In the genomic region with DNA sequence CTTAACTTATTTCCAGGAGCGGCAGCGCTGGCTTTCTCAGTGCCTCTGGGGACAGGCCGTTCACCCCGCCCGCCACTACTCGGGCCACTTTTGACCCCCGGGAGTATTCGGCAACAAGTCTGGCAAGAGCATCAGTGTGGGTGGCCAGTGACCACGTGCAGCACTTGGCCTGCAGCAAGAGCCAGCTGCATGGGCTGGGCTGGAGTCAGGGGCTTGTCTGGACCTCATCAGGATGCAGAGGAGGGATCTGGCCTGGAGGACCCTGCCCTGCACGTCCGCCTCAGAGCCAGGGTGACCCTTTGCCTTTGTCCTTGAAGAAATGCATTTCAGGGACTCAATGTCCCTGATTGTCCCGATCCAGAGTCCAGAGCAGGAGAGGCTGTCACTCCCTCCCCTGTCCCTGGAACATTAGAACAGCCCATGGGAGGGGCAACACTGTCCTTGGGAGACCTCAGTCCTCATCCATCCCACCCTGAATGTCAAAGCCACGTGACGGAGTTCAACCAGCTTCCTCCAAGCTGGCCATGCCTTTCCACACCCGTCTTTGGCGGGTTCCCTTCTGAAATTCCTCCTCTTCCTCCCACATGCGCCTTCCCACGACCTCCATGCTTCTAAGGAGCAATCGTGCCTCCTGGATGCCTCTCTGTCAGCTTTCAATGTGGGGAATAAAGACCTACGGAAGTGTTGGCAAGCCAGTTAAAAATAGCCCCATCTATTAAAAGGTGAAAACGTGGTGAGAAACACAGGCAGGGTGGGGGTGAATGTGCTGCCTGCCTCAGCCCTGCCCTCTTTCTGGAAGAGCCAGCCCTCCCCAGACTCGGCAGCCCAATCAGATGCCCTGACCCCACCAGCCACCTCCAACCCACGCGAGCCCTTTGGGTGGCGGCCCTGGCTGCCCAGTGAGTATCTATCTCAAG, we compare ENCODE assay signal across 23 cellular contexts.
A peak's percentile ranks its signal among the peaks of the same experiment; 100 is the strongest.
DNase-seq lines count a peak whose midpoint lies in the region; ATAC-seq and TF ChIP-seq lines count a peak whose summit lies in the region.
"Had no signal": no experiment of that assay in that cellular context is flagged by ENCODE, and none has a peak within 500 bp of the region (broad histone marks: within the 10 kb centered on the region; RNA-seq: fewer than 3 reads in every experiment).

No MANE protein-coding gene starts in this region.

- H3K36me3 Mint-ChIP-seq in activated naive CD8-positive, alpha-beta T cell treated with anti-CD3 and anti-CD28 coated beads for 36 hours: no peaks in the 10 kb centered on the region
- H3K36me3 Mint-ChIP-seq: activated CD4-positive, alpha-beta memory T cell treated with anti-CD3 and anti-CD28 coated beads for 36 hours; natural killer cell treated with Interleukin-12 subunit alpha and Interleukin-12 subunit beta and Interleukin-15 and Interleukin-18, amount 100 ng/mL, for 72 hours had no signal

- no peaks in the 10 kb centered on the region for H3K79me1 ChIP-seq in mesendoderm (ENCODE audit: low read length)

- H3K18ac ChIP-seq in mesendoderm (ENCODE audit: low read length): no peak overlapping the region

- H3K27me3 Mint-ChIP-seq in activated naive CD8-positive, alpha-beta T cell treated with anti-CD3 and anti-CD28 coated beads for 36 hours: peaks cover 6% of the 10 kb centered on the region
- H3K27me3 Mint-ChIP-seq: activated CD4-positive, alpha-beta memory T cell treated with anti-CD3 and anti-CD28 coated beads for 36 hours; stimulated activated naive CD8-positive, alpha-beta T cell treated with anti-CD3 and anti-CD28 coated beads, Interleukin-15, amount 100 ng/mL, for 72 hours had no signal

- H3K27me3 ChIP-seq in right atrium auricular region: no peaks in the 10 kb centered on the region
- H3K27me3 ChIP-seq in mesendoderm (ENCODE audit: insufficient read depth, low read length, poor library complexity): no peaks in the 10 kb centered on the region

- intact Hi-C loops in Right ventricle myocardium inferior (cut with DNase I): no loop called here
- intact Hi-C loops in head of caudate nucleus (cut with DNase I): no loop called here

- no peaks in the 10 kb centered on the region for H3K36me3 ChIP-seq in right atrium auricular region
- no peaks in the 10 kb centered on the region for H3K36me3 ChIP-seq in mesendoderm (ENCODE audit: control insufficient read depth, insufficient read depth, low read length)
- H3K36me3 ChIP-seq: sigmoid colon, transverse colon had no signal

- H3K4me3 ChIP-seq in right atrium auricular region (no peak overlapping the region), mesendoderm (ENCODE audit: low read length) (no peak overlapping the region)
- H3K4me3 ChIP-seq: sigmoid colon, transverse colon had no signal

- ATAC-seq in Right ventricle myocardium inferior (peak; percentile 51), HG03025 (IDR thresholded peaks at IDR 0.05; ENCODE audit: low FRiP score, unreplicated experiment) (no peak), HG02840 (IDR thresholded peaks at IDR 0.05; ENCODE audit: low FRiP score, unreplicated experiment) (no peak)
- ATAC-seq: activated CD4-positive, CD25-positive, alpha-beta regulatory T cell treated with anti-CD3 and anti-CD28 coated beads, Interleukin-2, amount 50 U/mL, for 24 hours; natural killer cell treated with Interleukin-12 subunit alpha and Interleukin-12 subunit beta and Interleukin-15 and Interleukin-18, amount 100 ng/mL, for 72 hours; stimulated activated naive CD8-positive, alpha-beta T cell treated with anti-CD3 and anti-CD28 coated beads, Interleukin-15, amount 100 ng/mL, for 72 hours had no signal

- no peaks in the 10 kb centered on the region for H3K9me3 ChIP-seq in right atrium auricular region
- H3K9me3 ChIP-seq: sigmoid colon, transverse colon had no signal

- no peaks in the 10 kb centered on the region for H3K4me1 Mint-ChIP-seq in activated naive CD8-positive, alpha-beta T cell treated with anti-CD3 and anti-CD28 coated beads for 36 hours
- H3K4me1 Mint-ChIP-seq: stimulated activated naive CD8-positive, alpha-beta T cell treated with anti-CD3 and anti-CD28 coated beads, Interleukin-15, amount 100 ng/mL, for 72 hours had no signal

- DNase-seq in Right ventricle myocardium inferior (ENCODE audit: missing footprints) (no peak), right atrium auricular region (ENCODE audit: low spot score) (no peak), head of caudate nucleus (peak in 38 of 42 donors; percentile 19 to 89 (median 61)), mesendoderm (peak; percentile 53), ureter (ENCODE audit: low spot score) (peak; percentile 47)
- no peak for DNase-seq in activated naive CD8-positive, alpha-beta T cell treated with anti-CD3 and anti-CD28 coated beads for 36 hours
- DNase-seq: activated CD4-positive, alpha-beta memory T cell treated with anti-CD3 and anti-CD28 coated beads for 36 hours; activated effector memory CD4-positive, alpha-beta T cell treated with Interleukin-2 at 50 U/mL for 16 hours; AML-193; effector CD8-positive, alpha-beta T cell; foreskin fibroblast; GDM1; NCI-H524; NK-92 treated with Interleukin-12 subunit alpha and Interleukin-12 subunit beta, amount 100 ng/mL, for 24 hours; sigmoid colon; stimulated activated naive CD8-positive, alpha-beta T cell treated with anti-CD3 and anti-CD28 coated beads, Interleukin-15, amount 100 ng/mL, for 72 hours; T-helper 1 cell; transverse colon had no signal

- H4K5ac ChIP-seq in mesendoderm (ENCODE audit: low read length): no peak overlapping the region

- no peaks in the 10 kb centered on the region for H3K79me2 ChIP-seq in mesendoderm (ENCODE audit: control insufficient read depth, insufficient read depth, low read length)
- H3K79me2 ChIP-seq: parathyroid adenoma had no signal

- H3K27ac Mint-ChIP-seq in activated naive CD8-positive, alpha-beta T cell treated with anti-CD3 and anti-CD28 coated beads for 36 hours: no peak overlapping the region
- H3K27ac Mint-ChIP-seq: activated CD4-positive, alpha-beta memory T cell treated with anti-CD3 and anti-CD28 coated beads for 36 hours; natural killer cell treated with Interleukin-12 subunit alpha and Interleukin-12 subunit beta and Interleukin-15 and Interleukin-18, amount 100 ng/mL, for 72 hours had no signal

- peak overlapping the region; percentile 17 for H2BK5ac ChIP-seq in mesendoderm (ENCODE audit: low read length)

- H3K27ac ChIP-seq in right atrium auricular region (peak overlapping the region in 1 of 2 donors; percentile 66), mesendoderm (ENCODE audit: low read depth, low read length) (no peak overlapping the region)
- H3K27ac ChIP-seq: parathyroid adenoma, sigmoid colon, transverse colon had no signal

- no peak for TF ChIP-seq CTCF in right atrium auricular region (IDR thresholded peaks at IDR 0.05)

- peaks cover 0 to 36% of the 10 kb centered on the region in 2 donors for H3K4me1 ChIP-seq in right atrium auricular region
- peaks cover 6% of the 10 kb centered on the region for H3K4me1 ChIP-seq in mesendoderm (ENCODE audit: control insufficient read depth, low read depth, low read length)
- H3K4me1 ChIP-seq: parathyroid adenoma, transverse colon had no signal

- no peak overlapping the region for H2BK120ac ChIP-seq in mesendoderm (ENCODE audit: low read depth, low read length)

- peak overlapping the region; percentile 82 for H2AK5ac ChIP-seq in mesendoderm (ENCODE audit: low read length)

- H3K9ac ChIP-seq in mesendoderm (ENCODE audit: low read length): no peak overlapping the region
- H3K9ac ChIP-seq: parathyroid adenoma had no signal

- H3K9me3 Mint-ChIP-seq in activated naive CD8-positive, alpha-beta T cell treated with anti-CD3 and anti-CD28 coated beads for 36 hours: no peaks in the 10 kb centered on the region
- H3K9me3 Mint-ChIP-seq: activated CD4-positive, alpha-beta memory T cell treated with anti-CD3 and anti-CD28 coated beads for 36 hours; natural killer cell treated with Interleukin-12 subunit alpha and Interleukin-12 subunit beta and Interleukin-15 and Interleukin-18, amount 100 ng/mL, for 72 hours; stimulated activated naive CD8-positive, alpha-beta T cell treated with anti-CD3 and anti-CD28 coated beads, Interleukin-15, amount 100 ng/mL, for 72 hours had no signal

- no peak overlapping the region for H3K4me2 ChIP-seq in mesendoderm (ENCODE audit: low read length)

- H4K8ac ChIP-seq in mesendoderm (ENCODE audit: low read depth, low read length): no peak overlapping the region

- no peak overlapping the region for H3K4me3 Mint-ChIP-seq in activated naive CD8-positive, alpha-beta T cell treated with anti-CD3 and anti-CD28 coated beads for 36 hours
- H3K4me3 Mint-ChIP-seq: activated CD4-positive, alpha-beta memory T cell treated with anti-CD3 and anti-CD28 coated beads for 36 hours; natural killer cell treated with Interleukin-12 subunit alpha and Interleukin-12 subunit beta and Interleukin-15 and Interleukin-18, amount 100 ng/mL, for 72 hours; stimulated activated naive CD8-positive, alpha-beta T cell treated with anti-CD3 and anti-CD28 coated beads, Interleukin-15, amount 100 ng/mL, for 72 hours had no signal

- no peak overlapping the region for H2BK15ac ChIP-seq in mesendoderm (replicated peaks; ENCODE audit: low read depth)

- peak overlapping the region; percentile 74 for H3K23ac ChIP-seq in mesendoderm (ENCODE audit: low read length)

- no peak overlapping the region for H3K4ac ChIP-seq in mesendoderm (ENCODE audit: low read depth, low read length)

- H3K56ac ChIP-seq in mesendoderm (ENCODE audit: low read length): peak overlapping the region; percentile 60

- WGBS in mesendoderm (ENCODE audit: extremely low coverage, insufficient coverage, low lambda C conversion rate): no CpG with 5 or more reads among the region's 25 CpGs

Comparison
In these comparisons a context has a peak if more than half of its experiments do, and no peak if none do; other contexts are left out.
1. DNase-seq: peak in head of caudate nucleus (38 of 42), mesendoderm (single experiment) and ureter (single experiment); none in Right ventricle myocardium inferior (single experiment), right atrium auricular region (single experiment) and activated naive CD8-positive, alpha-beta T cell treated with anti-CD3 and anti-CD28 coated beads for 36 hours (single experiment).